22 cellular contexts compared by ENCODE assay signal in genomic region chr11:130486981-130487380, GRCh38. TPM values are rescaled to one million over a fixed set of nuclear protein-coding genes. Genes with fewer than 3 reads are reported as not detected.
DNase-seq lines count a peak whose midpoint lies in the region; ATAC-seq and TF ChIP-seq lines count a peak whose summit lies in the region.
"Had no signal": no experiment of that assay in that cellular context is flagged by ENCODE, and none has a peak within 500 bp of the region (broad histone marks: within the 10 kb centered on the region; RNA-seq: fewer than 3 reads in every experiment).

No MANE protein-coding gene starts in this region.

- no peak overlapping the region for H3K4ac ChIP-seq in mesendoderm (ENCODE audit: low read depth, low read length)

- H3K4me3 Mint-ChIP-seq in activated T-cell treated with anti-CD3 and anti-CD28 coated beads, Interleukin-2, amount 50 U/mL, for 72 hours: no peak overlapping the region
- no peak overlapping the region for H3K4me3 Mint-ChIP-seq in endodermal cell
- H3K4me3 Mint-ChIP-seq: CD4-positive, CD25-positive, alpha-beta regulatory T cell; IgD-negative memory B cell had no signal

- no peak overlapping the region for H2BK15ac ChIP-seq in mesendoderm (replicated peaks; ENCODE audit: low read depth)

- no peaks in the 10 kb centered on the region for H3K36me3 Mint-ChIP-seq in activated T-cell treated with anti-CD3 and anti-CD28 coated beads, Interleukin-2, amount 50 U/mL, for 72 hours (ENCODE audit: insufficient read depth in 2 of 2)
- H3K36me3 Mint-ChIP-seq in endodermal cell (ENCODE audit: low read depth): no peaks in the 10 kb centered on the region
- H3K36me3 Mint-ChIP-seq: CD4-positive, CD25-positive, alpha-beta regulatory T cell had no signal

- no peaks in the 10 kb centered on the region for H3K36me3 ChIP-seq in right atrium auricular region
- no peaks in the 10 kb centered on the region for H3K36me3 ChIP-seq in lung (ENCODE audit: control insufficient read depth in 2 of 2, insufficient read depth in 2 of 2, low read length in 2 of 2)
- H3K36me3 ChIP-seq in aorta (ENCODE audit: control insufficient read depth in 1 of 2, insufficient read depth in 2 of 2, low read length in 1 of 2): no peaks in the 10 kb centered on the region
- H3K36me3 ChIP-seq in mesendoderm (ENCODE audit: control insufficient read depth, insufficient read depth, low read length): no peaks in the 10 kb centered on the region
- no peaks in the 10 kb centered on the region for H3K36me3 ChIP-seq in endodermal cell (ENCODE audit: control insufficient read depth, insufficient read depth, low read length)
- H3K36me3 ChIP-seq: BLaER1 had no signal

- intact Hi-C loops in left ventricle myocardium superior (cut with micrococcal nuclease): no loop called here
- intact Hi-C loops in Right ventricle myocardium inferior (cut with DNase I): no loop called here
- intact Hi-C loops in aorta (cut with DNase I): no loop called here

- no peak for DNase-seq in left ventricle myocardium superior
- DNase-seq in Right ventricle myocardium inferior (ENCODE audit: missing footprints): no peak
- no peak for DNase-seq in right atrium auricular region (ENCODE audit: low spot score)
- DNase-seq in lung (ENCODE audit: low spot score): peak; percentile 29
- DNase-seq in aorta: no peak
- no peak for DNase-seq in activated T-cell treated with anti-CD3 and anti-CD28 coated beads, Interleukin-2, amount 50 U/mL, for 72 hours
- DNase-seq in mesendoderm: no peak
- DNase-seq in endodermal cell: no peak
- DNase-seq: CD4-positive, CD25-positive, alpha-beta regulatory T cell; DMS153; MM.1S; NCI-H2029 treated with DMSO at 0.1 percent for 48 hours; NCI-H2227 treated with DMSO at 0.1 percent for 48 hours; NCI-H526 treated with DMSO at 0.1 percent for 48 hours had no signal

- H4K8ac ChIP-seq in mesendoderm (ENCODE audit: low read depth, low read length): no peak overlapping the region

- peak; percentile 25 for ATAC-seq in left ventricle myocardium superior
- no peak for ATAC-seq in Right ventricle myocardium inferior
- peak; percentile 24 for ATAC-seq in lung (ENCODE audit: insufficient read depth, low FRiP score)
- ATAC-seq in aorta (ENCODE audit: low FRiP score): peak; percentile 48
- ATAC-seq in activated T-cell treated with anti-CD3 and anti-CD28 coated beads, Interleukin-2, amount 50 U/mL, for 72 hours (replicated peaks in 1 of 2): no peak
- ATAC-seq: GM12878, HCT116, SK-N-SH treated with all-trans-retinoic acid at 6 μM for 48 hours had no signal

- H3K27ac ChIP-seq in right atrium auricular region: peak overlapping the region; percentile 52 to 62
- peak overlapping the region in 1 of 2 donors; percentile 49 for H3K27ac ChIP-seq in lung (ENCODE audit: low read depth in 1 of 2, low read length in 1 of 2)
- H3K27ac ChIP-seq in aorta (ENCODE audit: low read depth in 1 of 2, low read length in 2 of 2): no peak overlapping the region
- no peak overlapping the region for H3K27ac ChIP-seq in mesendoderm (ENCODE audit: low read depth, low read length)
- no peak overlapping the region for H3K27ac ChIP-seq in endodermal cell (ENCODE audit: low read depth, low read length)
- H3K27ac ChIP-seq: BLaER1, KMS-11 had no signal

- TF ChIP-seq CTCF in right atrium auricular region (IDR thresholded peaks at IDR 0.05): no peak
- no peak for TF ChIP-seq CTCF in lung (IDR thresholded peaks at IDR 0.05; ENCODE audit: control extremely low read depth, extremely low read depth)
- TF ChIP-seq CTCF in endodermal cell (conservative IDR thresholded peaks at IDR 0.05): no peak

- no peaks in the 10 kb centered on the region for H3K9me3 ChIP-seq in right atrium auricular region
- H3K9me3 ChIP-seq in lung (ENCODE audit: control insufficient read depth in 2 of 2, insufficient read depth in 1 of 2, low read length in 1 of 2): no peaks in the 10 kb centered on the region
- H3K9me3 ChIP-seq in aorta (ENCODE audit: control insufficient read depth, low read length): no peaks in the 10 kb centered on the region
- H3K9me3 ChIP-seq in endodermal cell (ENCODE audit: control insufficient read depth, low read length): peaks cover 4% of the 10 kb centered on the region
- H3K9me3 ChIP-seq: BLaER1 had no signal

- H3K4me1 Mint-ChIP-seq in activated T-cell treated with anti-CD3 and anti-CD28 coated beads, Interleukin-2, amount 50 U/mL, for 72 hours (ENCODE audit: low read depth): no peaks in the 10 kb centered on the region
- peaks cover 5% of the 10 kb centered on the region for H3K4me1 Mint-ChIP-seq in endodermal cell

- H3K4me1 ChIP-seq in right atrium auricular region (peaks cover 0 to 26% of the 10 kb centered on the region in 2 donors), lung (ENCODE audit: control insufficient read depth in 2 of 2, insufficient read depth in 2 of 2, low read length in 2 of 2) (no peaks in the 10 kb centered on the region), aorta (ENCODE audit: control insufficient read depth in 1 of 2, insufficient read depth in 2 of 2, low read length in 2 of 2) (peaks cover 0 to 1% of the 10 kb centered on the region in 2 donors), mesendoderm (ENCODE audit: control insufficient read depth, low read depth, low read length) (no peaks in the 10 kb centered on the region), endodermal cell (ENCODE audit: control insufficient read depth, insufficient read depth, low read length) (no peaks in the 10 kb centered on the region)

- no peak overlapping the region for H3K27ac Mint-ChIP-seq in activated T-cell treated with anti-CD3 and anti-CD28 coated beads, Interleukin-2, amount 50 U/mL, for 72 hours
- no peak overlapping the region for H3K27ac Mint-ChIP-seq in endodermal cell
- H3K27ac Mint-ChIP-seq: IgD-negative memory B cell had no signal

- H2BK5ac ChIP-seq in mesendoderm (ENCODE audit: low read length): no peak overlapping the region

- no peak overlapping the region for H4K5ac ChIP-seq in mesendoderm (ENCODE audit: low read length)

- H3K79me1 ChIP-seq in mesendoderm (ENCODE audit: low read length): no peaks in the 10 kb centered on the region

- no peak overlapping the region for H3K56ac ChIP-seq in mesendoderm (ENCODE audit: low read length)

- H2BK120ac ChIP-seq in mesendoderm (ENCODE audit: low read depth, low read length): no peak overlapping the region

- H3K18ac ChIP-seq in mesendoderm (ENCODE audit: low read length): no peak overlapping the region

- H3K4me3 ChIP-seq in right atrium auricular region: no peak overlapping the region
- no peak overlapping the region for H3K4me3 ChIP-seq in lung
- H3K4me3 ChIP-seq in aorta (ENCODE audit: low read length in 2 of 2): no peak overlapping the region
- no peak overlapping the region for H3K4me3 ChIP-seq in mesendoderm (ENCODE audit: low read length)
- H3K4me3 ChIP-seq in endodermal cell (ENCODE audit: low read length): no peak overlapping the region
- H3K4me3 ChIP-seq: BLaER1, GM12878 had no signal

- no peak overlapping the region for H2AK5ac ChIP-seq in mesendoderm (ENCODE audit: low read length)

- H3K9ac ChIP-seq in mesendoderm (ENCODE audit: low read length): no peak overlapping the region
- no peak overlapping the region for H3K9ac ChIP-seq in endodermal cell (ENCODE audit: extremely low read depth, low read length, poor library complexity, severe bottlenecking)
- H3K9ac ChIP-seq: BLaER1, KMS-11 had no signal

- WGBS in lung, 2 donors: 70 to 80% methylated on average over 15 of the region's 15 CpGs
- 66 to 73% methylated on average over 15 of the region's 15 CpGs for WGBS in aorta, 2 donors
- WGBS in mesendoderm (ENCODE audit: extremely low coverage, insufficient coverage, low lambda C conversion rate): no CpG with 5 or more reads among the region's 15 CpGs
- WGBS in endodermal cell (ENCODE audit: insufficient coverage in 1 of 2, insufficient read length in 1 of 2), 2 experiments: 88 to 92% methylated on average over 13 to 15 of the region's 15 CpGs

- no peak overlapping the region for H3K4me2 ChIP-seq in mesendoderm (ENCODE audit: low read length)
- H3K4me2 ChIP-seq: BLaER1, KMS-11 had no signal

- peaks cover 5% of the 10 kb centered on the region for H3K27me3 Mint-ChIP-seq in activated T-cell treated with anti-CD3 and anti-CD28 coated beads, Interleukin-2, amount 50 U/mL, for 72 hours (ENCODE audit: low read depth)
- no peaks in the 10 kb centered on the region for H3K27me3 Mint-ChIP-seq in endodermal cell (ENCODE audit: insufficient read depth)

- H3K79me2 ChIP-seq in mesendoderm (ENCODE audit: control insufficient read depth, insufficient read depth, low read length): no peaks in the 10 kb centered on the region

- H3K27me3 ChIP-seq in right atrium auricular region (no peaks in the 10 kb centered on the region), lung (ENCODE audit: control insufficient read depth, insufficient read depth) (no peaks in the 10 kb centered on the region), aorta (ENCODE audit: control insufficient read depth in 1 of 2, insufficient read depth in 2 of 2, low read length in 1 of 2) (no peaks in the 10 kb centered on the region), mesendoderm (ENCODE audit: insufficient read depth, low read length, poor library complexity) (no peaks in the 10 kb centered on the region), endodermal cell (ENCODE audit: control insufficient read depth, insufficient read depth, low read length, poor library complexity, severe bottlenecking) (no peaks in the 10 kb centered on the region)
- H3K27me3 ChIP-seq: BLaER1 had no signal

- no peak overlapping the region for H3K23ac ChIP-seq in mesendoderm (ENCODE audit: low read length)

- H3K9me3 Mint-ChIP-seq in activated T-cell treated with anti-CD3 and anti-CD28 coated beads, Interleukin-2, amount 50 U/mL, for 72 hours: no peaks in the 10 kb centered on the region
- H3K9me3 Mint-ChIP-seq in endodermal cell: peaks cover 6% of the 10 kb centered on the region

RNA-seq across cellular contexts. Expression of gene ADAMTS15, which starts 38.5 kb away (rescaled TPM):
- 34.4 TPM for total RNA-seq in left ventricle myocardium superior
- 45.6 TPM for total RNA-seq in Right ventricle myocardium inferior
- total RNA-seq in right atrium auricular region: 10 to 100 TPM; 17.5 to 21.2 TPM
- total RNA-seq in lung: 10 to 100 TPM; 17.6 to 22.9 TPM
- 1 to 10 TPM; 4.4 to 9.0 TPM for polyA plus RNA-seq in lung
- 10 to 100 TPM in 1 of 2 donors, 1 to 10 TPM in 1; 8.0 to 16.0 TPM for total RNA-seq in aorta
- 1 to 10 TPM; 1.9 to 4.6 TPM for polyA plus RNA-seq in aorta
- total RNA-seq in activated T-cell treated with anti-CD3 and anti-CD28 coated beads, Interleukin-2, amount 50 U/mL, for 72 hours: under 1 TPM; 0.05 to 0.07 TPM
- polyA plus RNA-seq in mesendoderm (2013, experiment 1 of 2): 2.5 TPM
- 2.6 TPM for polyA plus RNA-seq in mesendoderm (2013, experiment 2 of 2)
- 1 to 10 TPM in 1 of 2 donors, under 1 TPM in 1; 0.27 to 1.0 TPM for total RNA-seq in endodermal cell
- polyA plus RNA-seq in endodermal cell (2013, experiment 1 of 2): 6.9 TPM
- 5.3 TPM for polyA plus RNA-seq in endodermal cell (2013, experiment 2 of 2)
- total RNA-seq: CD4-positive, CD25-positive, alpha-beta regulatory T cell; G401; GM12878 had no signal
- polyA plus RNA-seq: CD4-positive, CD25-positive, alpha-beta regulatory T cell; GM12878; IgD-negative memory B cell had no signal

RNA-seq across cellular contexts. Expression of gene ADAMTS8, which starts 58.6 kb away (rescaled TPM):
- total RNA-seq in left ventricle myocardium superior: 0.42 TPM
- 0.57 TPM for total RNA-seq in Right ventricle myocardium inferior
- total RNA-seq in right atrium auricular region: 1 to 10 TPM; 2.5 to 7.8 TPM
- 10 to 100 TPM; 11.3 to 47.7 TPM for total RNA-seq in lung
- polyA plus RNA-seq in lung: 10 to 100 TPM; 18.3 to 25.9 TPM
- 10 to 100 TPM in 1 of 2 donors, 1 to 10 TPM in 1; 8.7 to 64.9 TPM for total RNA-seq in aorta
- 1 to 10 TPM; 3.3 to 5.7 TPM for polyA plus RNA-seq in aorta
- not detected for total RNA-seq in activated T-cell treated with anti-CD3 and anti-CD28 coated beads, Interleukin-2, amount 50 U/mL, for 72 hours
- polyA plus RNA-seq in mesendoderm (2013, experiment 1 of 2): 1.0 TPM
- polyA plus RNA-seq in mesendoderm (2013, experiment 2 of 2): 1.3 TPM
- total RNA-seq in endodermal cell: 1 to 10 TPM in 1 of 2 donors, under 1 TPM in 1; 1.00 to 4.0 TPM
- polyA plus RNA-seq in endodermal cell (2013, experiment 1 of 2): 2.3 TPM
- polyA plus RNA-seq in endodermal cell (2013, experiment 2 of 2): 2.6 TPM
- total RNA-seq: CD4-positive, CD25-positive, alpha-beta regulatory T cell; Daoy; G401; GM12878 had no signal
- polyA plus RNA-seq: GM12878, IgD-negative memory B cell had no signal

Comparison
In these comparisons a context has a peak if more than half of its experiments do, and no peak if none do; other contexts are left out.
1. ATAC-seq: peak in left ventricle myocardium superior (single experiment), lung (single experiment) and aorta (single experiment); none in Right ventricle myocardium inferior (single experiment) and activated T-cell treated with anti-CD3 and anti-CD28 coated beads, Interleukin-2, amount 50 U/mL, for 72 hours (0 of 2).
2. H3K27ac ChIP-seq: peak in right atrium auricular region (2 of 2); none in aorta (0 of 2), mesendoderm (single experiment) and endodermal cell (single experiment).
3. RNA of gene ADAMTS15, which starts 38.5 kb away (total RNA-seq): 45.6 TPM in Right ventricle myocardium inferior (single experiment), 34.4 TPM in left ventricle myocardium superior (single experiment), 17.6 to 22.9 TPM in lung, 17.5 to 21.2 TPM in right atrium auricular region and 8.0 to 16.0 TPM in aorta; 0.27 to 1.0 TPM in endodermal cell and 0.05 to 0.07 TPM in activated T-cell treated with anti-CD3 and anti-CD28 coated beads, Interleukin-2, amount 50 U/mL, for 72 hours; every median in the first group is over 4 times any median in the second.